Comparison of ENCODE assay signal across 8 cellular contexts in the genomic region with DNA sequence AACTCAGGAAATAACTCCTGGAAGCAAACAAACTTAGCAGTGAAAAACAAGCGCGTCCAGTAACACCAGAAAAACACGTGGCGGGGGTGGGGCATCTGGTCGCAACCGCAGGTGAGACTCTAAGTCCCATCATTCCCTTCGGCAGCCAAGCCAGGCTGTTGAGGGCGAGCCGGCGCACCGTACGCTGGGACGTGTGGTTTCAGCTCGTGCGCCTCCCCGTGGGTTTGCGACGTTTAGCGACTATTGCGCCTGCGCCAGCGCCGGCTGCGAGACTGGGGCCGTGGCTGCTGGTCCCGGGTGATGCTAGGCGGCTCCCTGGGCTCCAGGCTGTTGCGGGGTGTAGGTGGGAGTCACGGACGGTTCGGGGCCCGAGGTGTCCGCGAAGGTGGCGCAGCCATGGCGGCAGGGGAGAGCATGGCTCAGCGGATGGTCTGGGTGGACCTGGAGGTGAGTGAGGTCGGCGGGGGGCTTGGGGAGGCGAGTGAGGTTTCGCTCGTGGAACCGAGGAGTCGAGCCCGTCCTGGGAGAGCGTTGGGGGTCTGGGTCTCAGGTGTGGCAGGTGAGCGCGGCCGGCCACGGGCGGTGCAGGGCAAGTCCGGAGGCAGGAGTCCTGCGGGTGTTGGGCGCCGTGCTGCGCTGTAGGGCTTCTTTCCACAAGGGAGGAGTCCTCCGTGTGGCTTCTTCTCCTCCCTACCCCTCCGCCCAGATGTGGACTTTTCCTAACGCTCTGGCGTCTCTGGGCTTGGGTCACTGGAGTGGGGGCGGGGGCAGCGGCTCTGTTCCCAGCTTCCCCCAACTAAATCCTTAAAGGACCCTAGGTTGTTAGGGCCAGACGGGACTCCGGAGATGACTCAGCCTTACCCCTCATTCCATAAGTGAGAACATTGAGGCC. TPM values are rescaled to one million over a fixed set of nuclear protein-coding genes. Genes with fewer than 3 reads are reported as not detected.
DNase-seq lines count a peak whose midpoint lies in the region; ATAC-seq and TF ChIP-seq lines count a peak whose summit lies in the region.

A gene (plus strand): TSS at position 239 of the 892 bp plus-strand sequence. CDS start 62 bp downstream, at position 301.

- H3K27ac Mint-ChIP-seq in T-helper 2 cell treated with Interferon-gamma antibody and Interleukin-4, amounts not matched to agents 5 μg/mL and 100 μg/mL, for 36 hours: peak within 1 kb of the TSS; percentile 91

- H3K36me3 ChIP-seq in ascending aorta: peaks cover 0 to 3% of the 10 kb centered on the region in 2 donors
- H3K36me3 ChIP-seq in vagina: no peaks in the 10 kb centered on the region

- ATAC-seq in GM18502 (IDR thresholded peaks at IDR 0.05; ENCODE audit: poor library complexity, unreplicated experiment) (peak; percentile 99), HG02970 (IDR thresholded peaks at IDR 0.05; ENCODE audit: low FRiP score, unreplicated experiment) (peak; percentile 99), right cardiac atrium (peak; percentile 99)

- peak within 1 kb of the TSS; percentile 81 to 98 for H3K4me3 ChIP-seq in ascending aorta
- H3K4me3 ChIP-seq in right cardiac atrium (ENCODE audit: low read length): peak within 1 kb of the TSS; percentile 81
- H3K4me3 ChIP-seq in vagina: peak within 1 kb of the TSS; percentile 78 to 97

- intact Hi-C loops in ascending aorta (cut with DNase I) (loop anchor here (1.0 to 5.0 kb wide), 3 partner anchors 39 to 157 kb away; a partner anchor contains a TSS), right cardiac atrium (cut with DNase I) (loop anchor here in 1 of 4 donors (5.0 kb wide), 1 partner anchor 37 kb away; a partner anchor contains a TSS), vagina (cut with DNase I) (no loop called here)

- H3K4me3 Mint-ChIP-seq in T-helper 2 cell treated with Interferon-gamma antibody and Interleukin-4, amounts not matched to agents 5 μg/mL and 100 μg/mL, for 36 hours: peak within 1 kb of the TSS; percentile 96

- DNase-seq in NCI-H1930 (lab: John Stamatoyannopoulos, UW) (peak; percentile 89 to 91), ascending aorta (ENCODE audit: low spot score in 2 of 2) (peak; percentile 82 to 97), right cardiac atrium (peak; percentile 97 to 99 (median 98)), putamen (ENCODE audit: low spot score) (peak; percentile 97), vagina (ENCODE audit: extremely low spot score in 2 of 2) (peak in 1 of 2 donors; percentile 96)
- DNase-seq in T-helper 2 cell treated with Interferon-gamma antibody and Interleukin-4, amounts not matched to agents 5 μg/mL and 100 μg/mL, for 36 hours (ENCODE audit: low spot score): peak; percentile 93

- H3K9me3 ChIP-seq in ascending aorta: no peaks in the 10 kb centered on the region
- H3K9me3 ChIP-seq in right cardiac atrium (ENCODE audit: control insufficient read depth, low read length): no peaks in the 10 kb centered on the region
- H3K9me3 ChIP-seq in vagina: no peaks in the 10 kb centered on the region

- H3K36me3 Mint-ChIP-seq in T-helper 2 cell treated with Interferon-gamma antibody and Interleukin-4, amounts not matched to agents 5 μg/mL and 100 μg/mL, for 36 hours (ENCODE audit: low read depth): peaks cover 28% of the 10 kb centered on the region

- peaks cover 0 to 17% of the 10 kb centered on the region in 2 donors for H3K4me1 ChIP-seq in ascending aorta
- no peaks in the 10 kb centered on the region for H3K4me1 ChIP-seq in right cardiac atrium (ENCODE audit: control insufficient read depth, insufficient read depth, low read length)
- peaks cover 29% of the 10 kb centered on the region for H3K4me1 ChIP-seq in vagina

- H3K27ac ChIP-seq in ascending aorta: peak within 1 kb of the TSS; percentile 78 to 91
- peak within 1 kb of the TSS; percentile 79 for H3K27ac ChIP-seq in right cardiac atrium (ENCODE audit: low read length)
- peak within 1 kb of the TSS; percentile 87 for H3K27ac ChIP-seq in vagina

- peaks cover 32% of the 10 kb centered on the region for H3K4me1 Mint-ChIP-seq in T-helper 2 cell treated with Interferon-gamma antibody and Interleukin-4, amounts not matched to agents 5 μg/mL and 100 μg/mL, for 36 hours (ENCODE audit: low read depth)

- no peaks in the 10 kb centered on the region for H3K27me3 ChIP-seq in ascending aorta
- H3K27me3 ChIP-seq in right cardiac atrium (ENCODE audit: control insufficient read depth, insufficient read depth): no peaks in the 10 kb centered on the region
- H3K27me3 ChIP-seq in vagina: no peaks in the 10 kb centered on the region

- TF ChIP-seq CTCF in ascending aorta (IDR thresholded peaks at IDR 0.05) (peak; percentile 2 to 45 (median 34)), vagina (IDR thresholded peaks at IDR 0.05) (peak in 2 of 3 experiments; percentile 6 to 13)

- no peaks in the 10 kb centered on the region for H3K27me3 Mint-ChIP-seq in T-helper 2 cell treated with Interferon-gamma antibody and Interleukin-4, amounts not matched to agents 5 μg/mL and 100 μg/mL, for 36 hours (ENCODE audit: low read depth)

- under 1% methylated on average over 64 of the region's 64 CpGs for WGBS in right cardiac atrium

- TF ChIP-seq POLR2A in vagina (IDR thresholded peaks at IDR 0.05): peak in 1 of 2 donors; percentile 77

- H3K9me3 Mint-ChIP-seq in T-helper 2 cell treated with Interferon-gamma antibody and Interleukin-4, amounts not matched to agents 5 μg/mL and 100 μg/mL, for 36 hours: no peaks in the 10 kb centered on the region

RNA-seq across cellular contexts. Expression of the gene that starts here (rescaled TPM):
- total RNA-seq in ascending aorta: 134 TPM
- total RNA-seq in right cardiac atrium: 100 to 1,000 TPM; 119 to 131 (median 122) TPM
- polyA plus RNA-seq in right cardiac atrium: 175 TPM
- total RNA-seq in vagina: 146 TPM
